In genomic region chr16:75116081-75116910, GRCh38 we compare ENCODE assay signal across 9 cellular contexts. TPM values are rescaled to one million over a fixed set of nuclear protein-coding genes. Genes with fewer than 3 reads are reported as not detected.
DNase-seq lines count a peak whose midpoint lies in the region; ATAC-seq, FAIRE-seq and TF ChIP-seq lines count a peak whose summit lies in the region.
"Had no signal": no experiment of that assay in that cellular context is flagged by ENCODE, and none has a peak within 500 bp of the region (broad histone marks: within the 10 kb centered on the region; RNA-seq: fewer than 3 reads in every experiment).

TSS of gene LDHD (minus strand) at chr16:75116780. CDS start at chr16:75116720, 60 bp downstream.

- TF ChIP-seq CTCF in LNCaP clone FGC (IDR thresholded peaks at IDR 0.05; ENCODE audit: control insufficient read depth, extremely low read depth, insufficient read depth) (0 out of 2 replicates have a peak, but pooled peaks have one; percentile 1), astrocyte (IDR thresholded peaks at IDR 0.05; ENCODE audit: insufficient read depth, low read depth, low read length) (no peak)

- H3K4me3 ChIP-seq in LNCaP clone FGC (ENCODE audit: low read depth, low read length) (peak within 1 kb of the TSS; percentile 82), astrocyte (ENCODE audit: insufficient read depth, low read depth, low read length) (peak within 1 kb of the TSS; percentile 34)

- FAIRE-seq in astrocyte (lab: Jason Lieb, UNC) = no peak

- no peak within 1 kb of the TSS for H3K9ac ChIP-seq in astrocyte (ENCODE audit: low read length)

- H3K27me3 ChIP-seq in astrocyte (ENCODE audit: insufficient read depth, low read length) = no peaks in the 10 kb centered on the region

- no peak within 1 kb of the TSS for H2AFZ ChIP-seq in astrocyte (ENCODE audit: low read depth, low read length)

- no peaks in the 10 kb centered on the region for H3K79me2 ChIP-seq in astrocyte (ENCODE audit: insufficient read depth, low read length)

- no peaks in the 10 kb centered on the region for H3K4me1 ChIP-seq in astrocyte (ENCODE audit: insufficient read depth, low read length)

- no peaks in the 10 kb centered on the region for H3K4me1 Mint-ChIP-seq in astrocyte (ENCODE audit: low read depth, unreplicated experiment)

- DNase-seq in D341Med (ENCODE audit: low spot score) (peak; percentile 53), LNCaP clone FGC (ENCODE audit: low read depth) (peak; percentile 79), astrocyte (ENCODE audit: low read depth) (peak; percentile 47), left ventricle myocardium superior (peak; percentile 89), posterior cingulate gyrus (peak; percentile 87 to 99 (median 93)), COR-L47 (lab: John Stamatoyannopoulos, UW) (no peak)
- DNase-seq in stimulated activated CD4-positive, alpha-beta T cell treated with anti-CD3 and anti-CD28 coated beads, Interleukin-15, amount 100 ng/mL, for 24 hours = no peak

- no peak within 1 kb of the TSS for H3K4me3 Mint-ChIP-seq in astrocyte (ENCODE audit: unreplicated experiment)

- ATAC-seq in left ventricle myocardium superior (peak; percentile 96), HG02759 (IDR thresholded peaks at IDR 0.05; ENCODE audit: unreplicated experiment) (no peak)

- H3K27ac ChIP-seq in astrocyte (ENCODE audit: low read depth, low read length) = no peak within 1 kb of the TSS

- no peak within 1 kb of the TSS for H3K27ac Mint-ChIP-seq in astrocyte (ENCODE audit: unreplicated experiment)

- intact Hi-C loops in left ventricle myocardium superior (cut with micrococcal nuclease) = no loop called here
- intact Hi-C loops in posterior cingulate gyrus (cut with DNase I) = no loop called here

- H3K36me3 Mint-ChIP-seq in astrocyte (ENCODE audit: low read depth, unreplicated experiment) = no peaks in the 10 kb centered on the region

- H3K9me3 Mint-ChIP-seq in astrocyte (ENCODE audit: unreplicated experiment) = peaks cover 21% of the 10 kb centered on the region

- peaks cover 10% of the 10 kb centered on the region for H4K20me1 ChIP-seq in astrocyte (ENCODE audit: insufficient read depth, low read length)

- H3K9me3 ChIP-seq in astrocyte (ENCODE audit: insufficient read depth, low read depth, low read length) = no peaks in the 10 kb centered on the region

- peak within 1 kb of the TSS; percentile 67 for H3K4me2 ChIP-seq in astrocyte (ENCODE audit: low read length)

- no peaks in the 10 kb centered on the region for H3K36me3 ChIP-seq in astrocyte (ENCODE audit: insufficient read depth, low read length)

- peaks cover 40% of the 10 kb centered on the region for H3K27me3 Mint-ChIP-seq in astrocyte (ENCODE audit: low read depth, unreplicated experiment)

RNA-seq across cellular contexts. Expression of gene LDHD, which starts in this region (rescaled TPM):
- not detected in 2 replicates for total RNA-seq in astrocyte
- 83.3 TPM for total RNA-seq in left ventricle myocardium superior
- total RNA-seq: HT1080 had no signal

Comparison
In these comparisons a context has a peak if more than half of its experiments do, and no peak if none do; other contexts are left out.
1. RNA of gene LDHD (total RNA-seq): 83.3 TPM in left ventricle myocardium superior (single experiment); not detected in astrocyte; every median in the first group is over 10 times any median in the second.
2. Peak in DNase-seq, H3K4me3 ChIP-seq and H3K4me2 ChIP-seq in astrocyte; RNA of the gene not detected or under 1 TPM.
3. DNase-seq: peak in D341Med (single experiment), LNCaP clone FGC (single experiment), left ventricle myocardium superior (single experiment) and posterior cingulate gyrus (10 of 10); none in stimulated activated CD4-positive, alpha-beta T cell treated with anti-CD3 and anti-CD28 coated beads, Interleukin-15, amount 100 ng/mL, for 24 hours (single experiment) and COR-L47 (single experiment).